25 cellular contexts compared by ENCODE assay signal in genomic region chr15:27989838-27990237, GRCh38.
"Had no signal": no experiment of that assay in that cellular context is flagged by ENCODE, and none has a peak within 500 bp of the region (broad histone marks: within the 10 kb centered on the region; RNA-seq: fewer than 3 reads in every experiment).

No MANE protein-coding gene starts in this region.

- ATAC-seq: activated CD4-positive, CD25-positive, alpha-beta regulatory T cell treated with anti-CD3 and anti-CD28 coated beads, Interleukin-2, amount 50 U/mL, for 24 hours; activated naive CD8-positive, alpha-beta T cell treated with anti-CD3 and anti-CD28 coated beads, Interleukin-2, amount 50 U/mL, for 24 hours; activated T-cell treated with anti-CD3 and anti-CD28 coated beads, Interleukin-2, amount 50 U/mL, for 4 hours; left ventricle myocardium superior; mucosa of descending colon; right cardiac atrium had no signal

- H3K9me3 ChIP-seq: breast epithelium, mucosa of descending colon, spleen had no signal

- DNase-seq: activated CD4-positive, alpha-beta memory T cell treated with anti-CD3 and anti-CD28 coated beads, Interleukin-2, amount 10 ng/mL, durations not matched to agents 7 days and 5 days; activated CD4-positive, alpha-beta T cell treated with anti-CD3 and anti-CD28 coated beads for 48 hours; activated CD8-positive, alpha-beta memory T cell treated with anti-CD3 and anti-CD28 coated beads, Interleukin-2, amount 50 U/mL, for 48 hours; activated naive CD8-positive, alpha-beta T cell treated with anti-CD3 and anti-CD28 coated beads, Interleukin-2, amount 50 U/mL, for 24 hours; activated T-cell treated with anti-CD3 and anti-CD28 coated beads, Interleukin-2, amount 50 U/mL, for 4 hours; amygdala; central memory CD4-positive, alpha-beta T cell; effector CD8-positive, alpha-beta T cell; left ventricle myocardium superior; mucosa of descending colon; occipital lobe; right cardiac atrium; spleen; stimulated activated CD4-positive, alpha-beta T cell treated with anti-CD3 and anti-CD28 coated beads, Interleukin-2, amount 100 ng/mL, for 48 hours; stimulated activated naive CD4-positive, alpha-beta T cell treated with Interleukin-2 at 50 U/mL for 16 hours; T1000; WERI-Rb-1 had no signal

- H2AFZ ChIP-seq: parathyroid adenoma had no signal

- H3K4me1 ChIP-seq: breast epithelium, parathyroid adenoma, spleen, tibial nerve had no signal

- H3K27ac ChIP-seq: breast epithelium, epithelial cell of prostate, parathyroid adenoma, spleen, tibial nerve, WERI-Rb-1 had no signal

- H3K27me3 Mint-ChIP-seq: activated CD4-positive, alpha-beta memory T cell treated with anti-CD3 and anti-CD28 coated beads, Interleukin-2, amount 10 ng/mL, durations not matched to agents 7 days and 5 days had no signal

- H3K36me3 Mint-ChIP-seq: activated naive CD4-positive, alpha-beta T cell treated with anti-CD3 and anti-CD28 coated beads, Interleukin-2, amount 50 U/mL, for 24 hours had no signal

- H3K4me3 ChIP-seq: breast epithelium, mucosa of descending colon, spleen, tibial nerve had no signal

- H3K9ac ChIP-seq: parathyroid adenoma had no signal

- H3K79me2 ChIP-seq: parathyroid adenoma had no signal

- H3K27me3 ChIP-seq: breast epithelium, spleen, tibial nerve had no signal

- H3K27ac Mint-ChIP-seq: activated CD4-positive, alpha-beta memory T cell treated with anti-CD3 and anti-CD28 coated beads, Interleukin-2, amount 10 ng/mL, durations not matched to agents 7 days and 5 days; activated naive CD4-positive, alpha-beta T cell treated with anti-CD3 and anti-CD28 coated beads, Interleukin-2, amount 50 U/mL, for 24 hours; activated naive CD8-positive, alpha-beta T cell treated with anti-CD3 and anti-CD28 coated beads, Interleukin-2, amount 50 U/mL, for 24 hours; activated T-helper 2 cell treated with anti-CD3 and anti-CD28 coated beads, Interferon-gamma antibody, Interleukin-2, Interleukin-4, amounts not matched to agents 10 μg/mL and 5 μg/mL and 100 μg/mL, durations not matched to agents 14 hours and 24 hours and 36 hours; T-helper 1 cell treated with Interleukin-12 subunit alpha and Interleukin-12 subunit beta and Interleukin-4 antibody, amounts not matched to agents 30 μg/mL and 1 μg/mL, for 36 hours had no signal

- H3K9me3 Mint-ChIP-seq: activated naive CD4-positive, alpha-beta T cell treated with anti-CD3 and anti-CD28 coated beads, Interleukin-2, amount 50 U/mL, for 24 hours; activated T-cell treated with anti-CD3 and anti-CD28 coated beads, Interleukin-2, amount 50 U/mL, for 4 hours had no signal

- H3K36me3 ChIP-seq: breast epithelium, spleen, tibial nerve, WERI-Rb-1 had no signal

- H3K4me3 Mint-ChIP-seq: activated CD4-positive, alpha-beta memory T cell treated with anti-CD3 and anti-CD28 coated beads, Interleukin-2, amount 10 ng/mL, durations not matched to agents 7 days and 5 days; activated naive CD4-positive, alpha-beta T cell treated with anti-CD3 and anti-CD28 coated beads, Interleukin-2, amount 50 U/mL, for 24 hours; activated naive CD8-positive, alpha-beta T cell treated with anti-CD3 and anti-CD28 coated beads, Interleukin-2, amount 50 U/mL, for 24 hours; activated T-cell treated with anti-CD3 and anti-CD28 coated beads, Interleukin-2, amount 50 U/mL, for 4 hours; T-helper 1 cell treated with Interleukin-12 subunit alpha and Interleukin-12 subunit beta and Interleukin-4 antibody, amounts not matched to agents 30 μg/mL and 1 μg/mL, for 36 hours had no signal

- H3K4me1 Mint-ChIP-seq: activated CD4-positive, alpha-beta memory T cell treated with anti-CD3 and anti-CD28 coated beads, Interleukin-2, amount 10 ng/mL, durations not matched to agents 7 days and 5 days; activated naive CD4-positive, alpha-beta T cell treated with anti-CD3 and anti-CD28 coated beads, Interleukin-2, amount 50 U/mL, for 24 hours; activated naive CD8-positive, alpha-beta T cell treated with anti-CD3 and anti-CD28 coated beads, Interleukin-2, amount 50 U/mL, for 24 hours had no signal
